Comparison of ENCODE assay signal across 1 cellular context in the genomic region with DNA sequence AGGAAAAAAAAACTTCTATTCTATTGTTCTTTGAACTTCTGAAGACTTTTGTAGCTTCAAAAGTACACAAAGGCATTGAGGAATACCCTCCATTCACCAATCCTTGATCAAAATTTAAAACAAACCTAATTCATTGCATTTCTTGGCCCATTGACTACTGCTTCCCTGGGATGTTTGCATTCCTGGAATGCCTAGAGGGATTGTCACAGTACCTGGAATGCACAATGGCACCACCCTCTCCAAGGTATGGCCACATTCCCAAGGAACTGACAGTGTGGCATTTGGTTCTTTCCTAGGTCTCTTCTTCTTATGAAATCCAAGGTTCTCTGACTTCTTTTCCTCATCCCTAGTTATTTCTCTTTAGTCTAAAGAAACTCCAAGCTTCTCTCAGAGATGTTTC.
A peak's percentile ranks its signal among the peaks of the same experiment; 100 is the strongest.
TF ChIP-seq lines count a peak whose summit lies in the region.

No MANE protein-coding gene starts in this region.

TF ChIP-seq in HCT116, 20 proteins besides CTCF, POLR2A, EP300 and RAD21 (continued from another document):
- TF ChIP-seq, protein P1, sequence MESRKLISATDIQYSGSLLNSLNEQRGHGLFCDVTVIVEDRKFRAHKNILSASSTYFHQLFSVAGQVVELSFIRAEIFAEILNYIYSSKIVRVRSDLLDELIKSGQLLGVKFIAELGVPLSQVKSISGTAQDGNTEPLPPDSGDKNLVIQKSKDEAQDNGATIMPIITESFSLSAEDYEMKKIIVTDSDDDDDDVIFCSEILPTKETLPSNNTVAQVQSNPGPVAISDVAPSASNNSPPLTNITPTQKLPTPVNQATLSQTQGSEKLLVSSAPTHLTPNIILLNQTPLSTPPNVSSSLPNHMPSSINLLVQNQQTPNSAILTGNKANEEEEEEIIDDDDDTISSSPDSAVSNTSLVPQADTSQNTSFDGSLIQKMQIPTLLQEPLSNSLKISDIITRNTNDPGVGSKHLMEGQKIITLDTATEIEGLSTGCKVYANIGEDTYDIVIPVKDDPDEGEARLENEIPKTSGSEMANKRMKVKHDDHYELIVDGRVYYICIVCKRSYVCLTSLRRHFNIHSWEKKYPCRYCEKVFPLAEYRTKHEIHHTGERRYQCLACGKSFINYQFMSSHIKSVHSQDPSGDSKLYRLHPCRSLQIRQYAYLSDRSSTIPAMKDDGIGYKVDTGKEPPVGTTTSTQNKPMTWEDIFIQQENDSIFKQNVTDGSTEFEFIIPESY (IDR thresholded peaks at IDR 0.05; ENCODE audit: extremely low read depth, insufficient replicate concordance, low read length) = no peak
- TF ChIP-seq POLR2AphosphoS5 (IDR thresholded peaks at IDR 0.05; ENCODE audit: low read depth, low read length) (no peak), ELF1 (IDR thresholded peaks at IDR 0.05; ENCODE audit: borderline replicate concordance, low read depth) (no peak), FOSL1 (IDR thresholded peaks at IDR 0.05; ENCODE audit: low read depth) (peak; percentile 43), EZH2 (IDR thresholded peaks at IDR 0.05) (no peak), ZNF274 (IDR thresholded peaks at IDR 0.05; ENCODE audit: low read depth, low read length) (no peak), YY1 (IDR thresholded peaks at IDR 0.05; ENCODE audit: extremely low read depth, insufficient replicate concordance, low read depth, low read length) (peak; percentile 27), SP1 (IDR thresholded peaks at IDR 0.05; ENCODE audit: low read depth) (0 out of 2 replicates have a peak, but pooled peaks have one; percentile 19), ZFX (IDR thresholded peaks at IDR 0.05) (no peak), CBX3 (IDR thresholded peaks at IDR 0.05; ENCODE audit: low read depth) (0 out of 2 replicates have a peak, but pooled peaks have one; percentile 15), CEBPB (IDR thresholded peaks at IDR 0.05; ENCODE audit: low read depth) (no peak)
